Comparison of ENCODE assay signal across 15 cellular contexts in genomic region chr16:54207837-54208236, GRCh38.
DNase-seq lines count a peak whose midpoint lies in the region; ATAC-seq, FAIRE-seq and TF ChIP-seq lines count a peak whose summit lies in the region.
"Had no signal": no experiment of that assay in that cellular context is flagged by ENCODE, and none has a peak within 500 bp of the region (broad histone marks: within the 10 kb centered on the region; RNA-seq: fewer than 3 reads in every experiment).

No MANE protein-coding gene starts in this region.

- CTCF ChIA-PET in A549 (lab: Yijun Ruan, JAX) = no interaction called here
- CTCF ChIA-PET in K562 (lab: Yijun Ruan, JAX; ENCODE audit: low intra/inter-chr PET ratio) = no interaction called here

- peaks cover 0 to 18% of the 10 kb centered on the region in 2 experiments; a peak in 2 of 5 replicates for H3K27me3 ChIP-seq in K562 (ENCODE audit: control insufficient read depth in 2 of 2, insufficient read depth in 2 of 2, low read length in 2 of 2)
- peaks cover 46% of the 10 kb centered on the region for H3K27me3 ChIP-seq in neural progenitor cell
- H3K27me3 ChIP-seq: BLaER1 treated with 17β-estradiol and CSF1 and Interleukin-3, amounts not matched to agents 10 nM and 100 nM had no signal

- no peak overlapping the region for H3K27ac Mint-ChIP-seq in neural progenitor cell
- H3K27ac Mint-ChIP-seq: CD4-positive, CD25-positive, alpha-beta regulatory T cell; H9 had no signal

- ATAC-seq in Right ventricle myocardium superior (ENCODE audit: poor library complexity) (peak; percentile 40), Right ventricle myocardium inferior (no peak), A549 (no peak), K562 (no peak), GM19035 (IDR thresholded peaks at IDR 0.05; ENCODE audit: unreplicated experiment) (no peak)

- peaks cover 13% of the 10 kb centered on the region for H3K27me3 Mint-ChIP-seq in neural progenitor cell (ENCODE audit: insufficient read depth, low read depth)
- H3K27me3 Mint-ChIP-seq: CD4-positive, CD25-positive, alpha-beta regulatory T cell had no signal

- H3K4me1 Mint-ChIP-seq in neural progenitor cell = peaks cover 23% of the 10 kb centered on the region
- H3K4me1 Mint-ChIP-seq: CD4-positive, CD25-positive, alpha-beta regulatory T cell had no signal

- H3K27ac ChIP-seq in A549 = no peak overlapping the region
- no peak overlapping the region for H3K27ac ChIP-seq in K562 (ENCODE audit: extremely low read depth, low read depth, low read length)
- H3K27ac ChIP-seq in neural progenitor cell = no peak overlapping the region
- H3K27ac ChIP-seq: BLaER1 treated with 17β-estradiol and CSF1 and Interleukin-3, amounts not matched to agents 10 nM and 100 nM; GM23248 had no signal

- H4K20me1 ChIP-seq in K562 (replicated peaks; ENCODE audit: control insufficient read depth, insufficient read depth, low read length) (no peaks in the 10 kb centered on the region), neural progenitor cell (ENCODE audit: low read depth) (no peaks in the 10 kb centered on the region)
- H4K20me1 ChIP-seq: BLaER1 treated with 17β-estradiol and CSF1 and Interleukin-3, amounts not matched to agents 10 nM and 100 nM had no signal

- no peak overlapping the region for H3K9ac ChIP-seq in K562 (ENCODE audit: insufficient read depth in 1 of 2, low read depth in 2 of 2, low read length in 2 of 2)
- H3K9ac ChIP-seq in neural progenitor cell = no peak overlapping the region
- H3K9ac ChIP-seq: BLaER1 treated with 17β-estradiol and CSF1 and Interleukin-3, amounts not matched to agents 10 nM and 100 nM; GM23248 had no signal

- intact Hi-C loops in Right ventricle myocardium superior (cut with DNase I) (no loop called here), Right ventricle myocardium inferior (cut with DNase I) (no loop called here), K562 (cut with micrococcal nuclease) (no loop called here)

- POLR2A ChIA-PET in A549 (lab: Yijun Ruan, JAX) (no interaction called here), K562 (lab: Yijun Ruan, JAX) (interaction anchor here (0.6 kb wide), 1 partner anchor 60 kb away, joined by 3 read pairs; no protein-coding TSS in a partner anchor)

- TF ChIP-seq RAD21 in A549 (conservative IDR thresholded peaks at IDR 0.05 in 1 of 2, IDR thresholded peaks at IDR 0.05 in 1 of 2) = no peak
- no peak for TF ChIP-seq RAD21 in K562 (CRISPR knock-in tag; conservative IDR thresholded peaks at IDR 0.05 in 1 of 2, IDR thresholded peaks at IDR 0.05 in 1 of 2)

- WGBS in A549 (ENCODE audit: missing lambda C conversion rate) = 71% methylated on average over 15 of the region's 15 CpGs
- 39% methylated on average over 15 of the region's 15 CpGs for WGBS in K562 (ENCODE audit: insufficient coverage, low coverage, missing lambda C conversion rate)

- no peak overlapping the region for H3K4me3 ChIP-seq in A549
- H3K4me3 ChIP-seq in K562 = no peak overlapping the region
- H3K4me3 ChIP-seq in neural progenitor cell = no peak overlapping the region
- H3K4me3 ChIP-seq: BLaER1 treated with 17β-estradiol and CSF1 and Interleukin-3, amounts not matched to agents 10 nM and 100 nM; GM23248 had no signal

- H3K4me3 Mint-ChIP-seq in neural progenitor cell = no peak overlapping the region
- H3K4me3 Mint-ChIP-seq: CD4-positive, CD25-positive, alpha-beta regulatory T cell; H9 had no signal

- DNase-seq in Right ventricle myocardium superior = no peak
- no peak for DNase-seq in Right ventricle myocardium inferior (ENCODE audit: missing footprints)
- DNase-seq in A549 (ENCODE audit: low read depth in 1 of 2, low spot score in 1 of 2) = no peak
- no peak for DNase-seq in K562 (ENCODE audit: extremely low read depth in 1 of 4, low spot score in 3 of 4)
- no peak for DNase-seq in neural progenitor cell (ENCODE audit: low spot score)
- DNase-seq in H4 (ENCODE audit: low spot score) = no peak
- DNase-seq: 8988T; ACHN; CD4-positive, CD25-positive, alpha-beta regulatory T cell; DMS 273 treated with DMSO at 0.1 percent for 48 hours; H9 had no signal

- H3K9me3 ChIP-seq in A549 = no peaks in the 10 kb centered on the region
- no peaks in the 10 kb centered on the region for H3K9me3 ChIP-seq in K562 (replicated peaks; ENCODE audit: control insufficient read depth, insufficient read depth, low read depth, low read length)
- no peaks in the 10 kb centered on the region for H3K9me3 ChIP-seq in neural progenitor cell (ENCODE audit: low read depth)
- H3K9me3 ChIP-seq: BLaER1 treated with 17β-estradiol and CSF1 and Interleukin-3, amounts not matched to agents 10 nM and 100 nM had no signal

- no peaks in the 10 kb centered on the region for H3K36me3 Mint-ChIP-seq in neural progenitor cell
- H3K36me3 Mint-ChIP-seq: CD4-positive, CD25-positive, alpha-beta regulatory T cell had no signal

- in situ Hi-C loops in K562 (cut with MboI) = no loop called here

- H3F3A ChIP-seq in neural progenitor cell (ENCODE audit: low read depth) = no peaks in the 10 kb centered on the region

- TF ChIP-seq CTCF in A549 (IDR thresholded peaks at IDR 0.05) = no peak
- no peak for TF ChIP-seq CTCF in K562 (IDR thresholded peaks at IDR 0.05 in 2 of 3, conservative IDR thresholded peaks at IDR 0.05 in 1 of 3; ENCODE audit: insufficient read depth in 2 of 3, low read depth in 1 of 3, low read length in 3 of 3)
- no peak for TF ChIP-seq CTCF in neural progenitor cell (IDR thresholded peaks at IDR 0.05)

- H2AFZ ChIP-seq in K562 (ENCODE audit: low read depth, low read length) (no peak overlapping the region), neural progenitor cell (replicated peaks) (no peak overlapping the region)
- H2AFZ ChIP-seq: GM23248 had no signal

- H3K36me3 ChIP-seq in K562 (ENCODE audit: control insufficient read depth, insufficient read depth, low read length) (no peaks in the 10 kb centered on the region), neural progenitor cell (no peaks in the 10 kb centered on the region)
- H3K36me3 ChIP-seq: BLaER1 treated with 17β-estradiol and CSF1 and Interleukin-3, amounts not matched to agents 10 nM and 100 nM had no signal

- no peak for TF ChIP-seq POLR2A in A549 (IDR thresholded peaks at IDR 0.05; ENCODE audit: low read length)
- no peak for TF ChIP-seq POLR2A in K562 (conservative IDR thresholded peaks at IDR 0.05)

- FAIRE-seq in A549 (lab: Jason Lieb, UNC) = no peak
- no peak for FAIRE-seq in K562 (lab: Jason Lieb, UNC)
- FAIRE-seq: GM18507 had no signal

- no peaks in the 10 kb centered on the region for H3K9me3 Mint-ChIP-seq in neural progenitor cell
- H3K9me3 Mint-ChIP-seq: H9 had no signal

- TF ChIP-seq EP300 in A549 (IDR thresholded peaks at IDR 0.05) (no peak), K562 (IDR thresholded peaks at IDR 0.05; ENCODE audit: low read length) (no peak)

- no peaks in the 10 kb centered on the region for H3K9me1 ChIP-seq in K562 (ENCODE audit: control insufficient read depth, insufficient read depth, low read length)

- no peaks in the 10 kb centered on the region for H3K4me1 ChIP-seq in A549
- no peaks in the 10 kb centered on the region for H3K4me1 ChIP-seq in K562 (replicated peaks in 1 of 2; ENCODE audit: control insufficient read depth in 2 of 2, insufficient read depth in 2 of 2, low read length in 2 of 2)
- H3K4me1 ChIP-seq in neural progenitor cell = peaks cover 9% of the 10 kb centered on the region
- H3K4me1 ChIP-seq: BLaER1 treated with 17β-estradiol and CSF1 and Interleukin-3, amounts not matched to agents 10 nM and 100 nM had no signal

- H3K4me2 ChIP-seq in A549 (no peak overlapping the region), K562 (ENCODE audit: insufficient read depth, low read length) (no peak overlapping the region), neural progenitor cell (peak overlapping the region; percentile 32)
- H3K4me2 ChIP-seq: BLaER1 treated with 17β-estradiol and CSF1 and Interleukin-3, amounts not matched to agents 10 nM and 100 nM had no signal

- H3K79me2 ChIP-seq in K562 (ENCODE audit: control insufficient read depth, insufficient read depth, low read length) (no peaks in the 10 kb centered on the region), neural progenitor cell (ENCODE audit: low read depth) (no peaks in the 10 kb centered on the region)

- BruUV-seq in K562 (replicated peaks; lab: Mats Ljungman, UMichigan) = no TSS peak

TF ChIP-seq in A549, 52 proteins besides CTCF, POLR2A, EP300 and RAD21:
- TF ChIP-seq MAFK (IDR thresholded peaks at IDR 0.05; ENCODE audit: partially characterized antibody) (peak; percentile 79), EHMT2 (IDR thresholded peaks at IDR 0.05; ENCODE audit: low read depth) (no peak)

TF ChIP-seq in K562, 482 proteins besides CTCF, POLR2A, EP300 and RAD21:
- TF ChIP-seq TCF7L2 (IDR thresholded peaks at IDR 0.05; ENCODE audit: low read depth, low read length) (no peak), MAFK (IDR thresholded peaks at IDR 0.05; ENCODE audit: low read length) (0 out of 2 replicates have a peak, but pooled peaks have one; percentile 27), ZNF316 (IDR thresholded peaks at IDR 0.05) (peak; percentile 35; the same call in 1 of the 2 replicates), HDAC3 (IDR thresholded peaks at IDR 0.05; ENCODE audit: borderline replicate concordance, partially characterized antibody) (no peak), TFE3 (CRISPR knock-in tag; IDR thresholded peaks at IDR 0.05) (peak; percentile 64)
